ENCODE assay signal across 15 cellular contexts in genomic region chrX:139784788-139785187, GRCh38.
DNase-seq lines count a peak whose midpoint lies in the region; ATAC-seq and TF ChIP-seq lines count a peak whose summit lies in the region.
"Had no signal": no experiment of that assay in that cellular context is flagged by ENCODE, and none has a peak within 500 bp of the region (broad histone marks: within the 10 kb centered on the region; RNA-seq: fewer than 3 reads in every experiment).

No MANE protein-coding gene starts in this region.

- ATAC-seq in GM19452 (IDR thresholded peaks at IDR 0.05; ENCODE audit: unreplicated experiment) = peak; percentile 94
- peak; percentile 92 for ATAC-seq in HG02840 (IDR thresholded peaks at IDR 0.05; ENCODE audit: low FRiP score, unreplicated experiment)
- peak; percentile 96 for ATAC-seq in HG03442 (IDR thresholded peaks at IDR 0.05; ENCODE audit: unreplicated experiment)
- ATAC-seq: activated CD8-positive, alpha-beta memory T cell treated with anti-CD3 and anti-CD28 coated beads, Interleukin-2, amount 10 ng/mL, durations not matched to agents 7 days and 5 days; stimulated activated effector memory CD8-positive, alpha-beta T cell treated with anti-CD3 and anti-CD28 coated beads, Interleukin-12 subunit alpha, Interleukin-12 subunit beta, amount 100 ng/mL, for 72 hours had no signal

- H3K9me3 Mint-ChIP-seq in activated T-helper 2 cell treated with anti-CD3 and anti-CD28 coated beads, Interferon-gamma antibody, Interleukin-2, Interleukin-4, amounts not matched to agents 10 μg/mL and 5 μg/mL and 100 μg/mL, durations not matched to agents 14 hours and 24 hours and 36 hours = no peaks in the 10 kb centered on the region
- no peaks in the 10 kb centered on the region for H3K9me3 Mint-ChIP-seq in activated T-helper 1 cell treated with anti-CD3 and anti-CD28 coated beads, Interleukin-12 subunit alpha, Interleukin-12 subunit beta, Interleukin-2, Interleukin-4 antibody, amounts not matched to agents 30 ng/mL and 10 ng/mL and 1 ng/mL, durations not matched to agents 14 hours and 24 hours and 36 hours
- H3K9me3 Mint-ChIP-seq: stimulated activated effector memory CD8-positive, alpha-beta T cell treated with anti-CD3 and anti-CD28 coated beads, Interleukin-12 subunit alpha, Interleukin-12 subunit beta, amount 100 ng/mL, for 72 hours had no signal

- no peak overlapping the region for H3K27ac Mint-ChIP-seq in activated T-helper 2 cell treated with anti-CD3 and anti-CD28 coated beads, Interferon-gamma antibody, Interleukin-2, Interleukin-4, amounts not matched to agents 10 μg/mL and 5 μg/mL and 100 μg/mL, durations not matched to agents 14 hours and 24 hours and 36 hours
- H3K27ac Mint-ChIP-seq in activated T-helper 1 cell treated with anti-CD3 and anti-CD28 coated beads, Interleukin-12 subunit alpha, Interleukin-12 subunit beta, Interleukin-2, Interleukin-4 antibody, amounts not matched to agents 30 ng/mL and 10 ng/mL and 1 ng/mL, durations not matched to agents 14 hours and 24 hours and 36 hours = no peak overlapping the region
- H3K27ac Mint-ChIP-seq: activated CD8-positive, alpha-beta memory T cell treated with anti-CD3 and anti-CD28 coated beads, Interleukin-2, amount 10 ng/mL, durations not matched to agents 7 days and 5 days; stimulated activated effector memory CD8-positive, alpha-beta T cell treated with anti-CD3 and anti-CD28 coated beads, Interleukin-12 subunit alpha, Interleukin-12 subunit beta, amount 100 ng/mL, for 72 hours had no signal

- intact Hi-C loops in activated T-helper 2 cell treated with anti-CD3 and anti-CD28 coated beads, Interferon-gamma antibody, Interleukin-2, Interleukin-4, amounts not matched to agents 10 μg/mL and 5 μg/mL and 100 μg/mL, durations not matched to agents 14 hours and 24 hours and 36 hours (cut with micrococcal nuclease) = no loop called here
- intact Hi-C loops in activated T-helper 1 cell treated with anti-CD3 and anti-CD28 coated beads, Interleukin-12 subunit alpha, Interleukin-12 subunit beta, Interleukin-2, Interleukin-4 antibody, amounts not matched to agents 30 ng/mL and 10 ng/mL and 1 ng/mL, durations not matched to agents 14 hours and 24 hours and 36 hours (cut with micrococcal nuclease) = no loop called here

- no peaks in the 10 kb centered on the region for H3K4me1 Mint-ChIP-seq in activated T-helper 2 cell treated with anti-CD3 and anti-CD28 coated beads, Interferon-gamma antibody, Interleukin-2, Interleukin-4, amounts not matched to agents 10 μg/mL and 5 μg/mL and 100 μg/mL, durations not matched to agents 14 hours and 24 hours and 36 hours (ENCODE audit: low read depth)
- peaks cover 6% of the 10 kb centered on the region for H3K4me1 Mint-ChIP-seq in activated T-helper 1 cell treated with anti-CD3 and anti-CD28 coated beads, Interleukin-12 subunit alpha, Interleukin-12 subunit beta, Interleukin-2, Interleukin-4 antibody, amounts not matched to agents 30 ng/mL and 10 ng/mL and 1 ng/mL, durations not matched to agents 14 hours and 24 hours and 36 hours (ENCODE audit: low read depth)
- H3K4me1 Mint-ChIP-seq: activated CD8-positive, alpha-beta memory T cell treated with anti-CD3 and anti-CD28 coated beads, Interleukin-2, amount 10 ng/mL, durations not matched to agents 7 days and 5 days; stimulated activated effector memory CD8-positive, alpha-beta T cell treated with anti-CD3 and anti-CD28 coated beads, Interleukin-12 subunit alpha, Interleukin-12 subunit beta, amount 100 ng/mL, for 72 hours had no signal

- H3K27me3 Mint-ChIP-seq in activated T-helper 2 cell treated with anti-CD3 and anti-CD28 coated beads, Interferon-gamma antibody, Interleukin-2, Interleukin-4, amounts not matched to agents 10 μg/mL and 5 μg/mL and 100 μg/mL, durations not matched to agents 14 hours and 24 hours and 36 hours (ENCODE audit: low read depth) = no peaks in the 10 kb centered on the region
- no peaks in the 10 kb centered on the region for H3K27me3 Mint-ChIP-seq in activated T-helper 1 cell treated with anti-CD3 and anti-CD28 coated beads, Interleukin-12 subunit alpha, Interleukin-12 subunit beta, Interleukin-2, Interleukin-4 antibody, amounts not matched to agents 30 ng/mL and 10 ng/mL and 1 ng/mL, durations not matched to agents 14 hours and 24 hours and 36 hours (ENCODE audit: insufficient read depth)
- H3K27me3 Mint-ChIP-seq: activated CD8-positive, alpha-beta memory T cell treated with anti-CD3 and anti-CD28 coated beads, Interleukin-2, amount 10 ng/mL, durations not matched to agents 7 days and 5 days had no signal

- in situ Hi-C loops in GM13977 (cut with MboI; ENCODE audit: low pct_unique_long_range_greater_than_20kb, low sequenced_read_pairs, unreplicated experiment) = no loop called here

- H3K4me3 Mint-ChIP-seq in activated T-helper 2 cell treated with anti-CD3 and anti-CD28 coated beads, Interferon-gamma antibody, Interleukin-2, Interleukin-4, amounts not matched to agents 10 μg/mL and 5 μg/mL and 100 μg/mL, durations not matched to agents 14 hours and 24 hours and 36 hours (ENCODE audit: low read depth) = no peak overlapping the region
- no peak overlapping the region for H3K4me3 Mint-ChIP-seq in activated T-helper 1 cell treated with anti-CD3 and anti-CD28 coated beads, Interleukin-12 subunit alpha, Interleukin-12 subunit beta, Interleukin-2, Interleukin-4 antibody, amounts not matched to agents 30 ng/mL and 10 ng/mL and 1 ng/mL, durations not matched to agents 14 hours and 24 hours and 36 hours
- H3K4me3 Mint-ChIP-seq: activated CD8-positive, alpha-beta memory T cell treated with anti-CD3 and anti-CD28 coated beads, Interleukin-2, amount 10 ng/mL, durations not matched to agents 7 days and 5 days; stimulated activated effector memory CD8-positive, alpha-beta T cell treated with anti-CD3 and anti-CD28 coated beads, Interleukin-12 subunit alpha, Interleukin-12 subunit beta, amount 100 ng/mL, for 72 hours had no signal

- DNase-seq in GM13977 (ENCODE audit: low spot score) = peak; percentile 18
- no peak for DNase-seq in activated T-cell treated with anti-CD3 and anti-CD28 coated beads, Interleukin-2, amount 50 U/mL, for 1 hour
- DNase-seq in activated T-helper 2 cell treated with anti-CD3 and anti-CD28 coated beads, Interferon-gamma antibody, Interleukin-2, Interleukin-4, amounts not matched to agents 10 μg/mL and 5 μg/mL and 100 μg/mL, durations not matched to agents 14 hours and 24 hours and 36 hours (ENCODE audit: low spot score) = no peak
- DNase-seq in activated T-helper 1 cell treated with anti-CD3 and anti-CD28 coated beads, Interleukin-12 subunit alpha, Interleukin-12 subunit beta, Interleukin-2, Interleukin-4 antibody, amounts not matched to agents 30 ng/mL and 10 ng/mL and 1 ng/mL, durations not matched to agents 14 hours and 24 hours and 36 hours (ENCODE audit: low spot score) = no peak
- no peak for DNase-seq in RPMI8226
- DNase-seq: activated CD8-positive, alpha-beta memory T cell treated with anti-CD3 and anti-CD28 coated beads, Interleukin-2, amount 10 ng/mL, durations not matched to agents 7 days and 5 days; DMS53; IMR-90; left ventricle myocardium inferior; NCI-H187; nucleus accumbens had no signal

- peaks cover 39% of the 10 kb centered on the region for H3K36me3 Mint-ChIP-seq in activated T-helper 2 cell treated with anti-CD3 and anti-CD28 coated beads, Interferon-gamma antibody, Interleukin-2, Interleukin-4, amounts not matched to agents 10 μg/mL and 5 μg/mL and 100 μg/mL, durations not matched to agents 14 hours and 24 hours and 36 hours (ENCODE audit: low read depth)
- H3K36me3 Mint-ChIP-seq in activated T-helper 1 cell treated with anti-CD3 and anti-CD28 coated beads, Interleukin-12 subunit alpha, Interleukin-12 subunit beta, Interleukin-2, Interleukin-4 antibody, amounts not matched to agents 30 ng/mL and 10 ng/mL and 1 ng/mL, durations not matched to agents 14 hours and 24 hours and 36 hours (ENCODE audit: low read depth) = peaks cover 18% of the 10 kb centered on the region

- no peak for TF ChIP-seq CTCF in GM13977 (IDR thresholded peaks at IDR 0.05; ENCODE audit: extremely low read depth, insufficient read depth, missing control alignments)
